Comparison of ENCODE assay signal across 2 cellular contexts in the genomic region with DNA sequence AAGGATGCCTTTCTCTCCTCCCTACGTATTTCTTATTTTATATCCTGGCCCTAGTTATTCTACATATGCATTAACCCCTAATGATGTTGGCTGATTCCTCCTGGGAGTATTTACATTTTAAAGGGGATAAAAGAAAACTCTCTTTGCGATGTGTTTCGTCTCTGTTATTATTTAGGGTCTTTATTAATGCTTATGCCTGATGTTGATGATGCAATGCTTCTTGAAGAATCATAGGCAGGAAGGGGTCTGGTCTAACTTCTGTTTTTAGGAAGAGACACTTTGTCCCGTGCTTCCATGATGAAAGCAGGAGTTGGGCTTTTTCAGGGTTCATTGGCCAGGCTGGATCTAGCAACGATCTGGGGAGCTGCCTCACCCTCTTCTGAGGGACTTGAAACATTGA.
TF ChIP-seq lines count a peak whose summit lies in the region.

No MANE protein-coding gene starts in this region.

TF ChIP-seq in HepG2, 621 proteins besides CTCF, POLR2A, EP300 and RAD21:
- TF ChIP-seq KDM3A (CRISPR knock-in tag; IDR thresholded peaks at IDR 0.05; ENCODE audit: low read depth) (no peak), ATF7-NPFF (CRISPR knock-in tag; IDR thresholded peaks at IDR 0.05; ENCODE audit: low read depth) (no peak), FOXK1 (CRISPR knock-in tag; IDR thresholded peaks at IDR 0.05; ENCODE audit: borderline replicate concordance, low read depth) (no peak), ZNF746 (CRISPR knock-in tag; IDR thresholded peaks at IDR 0.05) (no peak), CEBPB (IDR thresholded peaks at IDR 0.05; ENCODE audit: borderline replicate concordance, low read depth, low read length) (0 out of 2 replicates have a peak, but pooled peaks have one; percentile 26)
- TF ChIP-seq, protein P1, sequence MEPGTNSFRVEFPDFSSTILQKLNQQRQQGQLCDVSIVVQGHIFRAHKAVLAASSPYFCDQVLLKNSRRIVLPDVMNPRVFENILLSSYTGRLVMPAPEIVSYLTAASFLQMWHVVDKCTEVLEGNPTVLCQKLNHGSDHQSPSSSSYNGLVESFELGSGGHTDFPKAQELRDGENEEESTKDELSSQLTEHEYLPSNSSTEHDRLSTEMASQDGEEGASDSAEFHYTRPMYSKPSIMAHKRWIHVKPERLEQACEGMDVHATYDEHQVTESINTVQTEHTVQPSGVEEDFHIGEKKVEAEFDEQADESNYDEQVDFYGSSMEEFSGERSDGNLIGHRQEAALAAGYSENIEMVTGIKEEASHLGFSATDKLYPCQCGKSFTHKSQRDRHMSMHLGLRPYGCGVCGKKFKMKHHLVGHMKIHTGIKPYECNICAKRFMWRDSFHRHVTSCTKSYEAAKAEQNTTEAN (CRISPR knock-in tag; conservative IDR thresholded peaks at IDR 0.05): no peak
- TF ChIP-seq, protein P2, sequence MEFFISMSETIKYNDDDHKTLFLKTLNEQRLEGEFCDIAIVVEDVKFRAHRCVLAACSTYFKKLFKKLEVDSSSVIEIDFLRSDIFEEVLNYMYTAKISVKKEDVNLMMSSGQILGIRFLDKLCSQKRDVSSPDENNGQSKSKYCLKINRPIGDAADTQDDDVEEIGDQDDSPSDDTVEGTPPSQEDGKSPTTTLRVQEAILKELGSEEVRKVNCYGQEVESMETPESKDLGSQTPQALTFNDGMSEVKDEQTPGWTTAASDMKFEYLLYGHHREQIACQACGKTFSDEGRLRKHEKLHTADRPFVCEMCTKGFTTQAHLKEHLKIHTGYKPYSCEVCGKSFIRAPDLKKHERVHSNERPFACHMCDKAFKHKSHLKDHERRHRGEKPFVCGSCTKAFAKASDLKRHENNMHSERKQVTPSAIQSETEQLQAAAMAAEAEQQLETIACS (CRISPR knock-in tag; IDR thresholded peaks at IDR 0.05): no peak
TF ChIP-seq in HepG2: peak in this region for 1.

TF ChIP-seq in H1, 55 proteins besides CTCF, POLR2A, EP300 and RAD21:
- TF ChIP-seq SIN3A (conservative IDR thresholded peaks at IDR 0.05 in 1 of 2, IDR thresholded peaks at IDR 0.05 in 1 of 2; ENCODE audit: low read depth in 1 of 2, low read length in 2 of 2): no peak
